ENCODE assay signal across 11 cellular contexts in the genomic region with DNA sequence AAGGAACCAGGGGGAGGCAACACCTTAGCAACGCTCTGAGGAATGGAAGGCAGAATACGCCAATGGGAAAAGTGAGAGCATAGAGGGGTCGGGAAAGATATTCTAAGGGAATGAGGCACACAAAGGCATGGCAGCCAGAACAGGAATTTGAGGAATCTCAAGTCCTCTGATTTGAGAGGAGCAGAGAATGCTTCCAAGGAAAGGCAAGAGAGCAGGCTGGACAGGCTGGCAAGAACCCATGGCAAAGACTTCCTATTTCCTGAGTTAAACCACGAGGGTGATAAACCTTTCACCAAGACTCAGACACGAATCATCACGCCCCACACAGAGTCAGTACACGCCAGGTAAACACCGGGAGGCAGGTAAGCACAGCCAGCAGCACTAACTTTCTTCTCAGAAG.
DNase-seq lines count a peak whose midpoint lies in the region; ATAC-seq, FAIRE-seq and TF ChIP-seq lines count a peak whose summit lies in the region.
"Had no signal": no experiment of that assay in that cellular context is flagged by ENCODE, and none has a peak within 500 bp of the region (broad histone marks: within the 10 kb centered on the region; RNA-seq: fewer than 3 reads in every experiment).

No MANE protein-coding gene starts in this region.

- in situ Hi-C loops in mammary epithelial cell (cut with MboI; ENCODE audit: low sequenced_read_pairs in 2 of 2) = no loop called here

- H3K4me3 ChIP-seq in mammary epithelial cell (replicated peaks in 1 of 3; ENCODE audit: insufficient read depth in 1 of 3, low read depth in 2 of 3, low read length in 3 of 3) (peak overlapping the region in 1 of 3 experiments; percentile 13), suprapubic skin (no peak overlapping the region)

- intact Hi-C loops in mammary epithelial cell (cut with micrococcal nuclease) = no loop called here

- no peak for ATAC-seq in HG02798 (IDR thresholded peaks at IDR 0.05; ENCODE audit: poor library complexity, unreplicated experiment)
- ATAC-seq: activated CD4-positive, CD25-positive, alpha-beta regulatory T cell treated with anti-CD3 and anti-CD28 coated beads, Interleukin-2, amount 50 U/mL, for 24 hours; stimulated activated naive B cell treated with anti-CD40 and anti-IgM and Interleukin-4, amounts not matched to agents 10 μg/mL and 1 μg/mL and 100 μg/mL, for 72 hours had no signal

- peak overlapping the region; percentile 57 for H3K4me2 ChIP-seq in mammary epithelial cell (ENCODE audit: insufficient read depth, low read depth, low read length)

- CTCF ChIA-PET in mammary epithelial cell (lab: Charles Lee; ENCODE audit: low non-redundant PET) = no interaction called here

- no peak for TF ChIP-seq EP300 in suprapubic skin (IDR thresholded peaks at IDR 0.05)

- H3K27me3 ChIP-seq in mammary epithelial cell (ENCODE audit: insufficient read depth, low read length) (no peaks in the 10 kb centered on the region), suprapubic skin (no peaks in the 10 kb centered on the region)

- H3K9me3 ChIP-seq in mammary epithelial cell (replicated peaks; ENCODE audit: insufficient read depth, low read length) (no peaks in the 10 kb centered on the region), suprapubic skin (no peaks in the 10 kb centered on the region)

- peak overlapping the region; percentile 17 for H3K9ac ChIP-seq in mammary epithelial cell (ENCODE audit: insufficient read depth, low read length)

- BruUV-seq in mammary epithelial cell (replicated peaks; lab: Mats Ljungman, UMichigan) = no TSS peak

- H3K36me3 ChIP-seq in mammary epithelial cell (ENCODE audit: insufficient read depth, low read length) (peaks cover 2% of the 10 kb centered on the region), suprapubic skin (no peaks in the 10 kb centered on the region)

- H3K27ac ChIP-seq in mammary epithelial cell (ENCODE audit: insufficient read depth, low read depth, low read length) (peak overlapping the region; percentile 71), suprapubic skin (no peak overlapping the region)

- TF ChIP-seq POLR2A in suprapubic skin (IDR thresholded peaks at IDR 0.05) = no peak

- H4K20me1 ChIP-seq in mammary epithelial cell (ENCODE audit: insufficient read depth, low read length) = no peaks in the 10 kb centered on the region

- H3K4me1 ChIP-seq in mammary epithelial cell (ENCODE audit: insufficient read depth, low read length) (peaks cover 67% of the 10 kb centered on the region), suprapubic skin (peaks cover 17% of the 10 kb centered on the region)

- DNase-seq in A172 (ENCODE audit: low spot score) (peak; percentile 49), HTR-8/SVneo (ENCODE audit: insufficient read length, low spot score) (peak; percentile 41), mammary epithelial cell (peak; percentile 76), kidney tubule cell (ENCODE audit: low spot score) (peak; percentile 83), GM19239 (ENCODE audit: insufficient read length, low spot score) (no peak), HuH-7 (ENCODE audit: low spot score) (no peak), suprapubic skin (ENCODE audit: low spot score in 2 of 2) (no peak)
- DNase-seq: activated effector memory CD4-positive, alpha-beta T cell treated with Interleukin-2 at 50 U/mL for 16 hours; stimulated activated naive B cell treated with anti-CD40 and anti-IgM and Interleukin-4, amounts not matched to agents 10 μg/mL and 1 μg/mL and 100 μg/mL, for 72 hours had no signal

- 17% methylated on average over 6 of the region's 8 CpGs for WGBS in mammary epithelial cell (ENCODE audit: low coverage, missing lambda C conversion rate)
- WGBS in suprapubic skin = 33% methylated on average over 8 of the region's 8 CpGs

- dilution Hi-C loops in mammary epithelial cell (cut with HindIII; ENCODE audit: low sequenced_read_pairs) = no loop called here

- TF ChIP-seq CTCF in mammary epithelial cell (conservative IDR thresholded peaks at IDR 0.05 in 1 of 2, IDR thresholded peaks at IDR 0.05 in 1 of 2; ENCODE audit: extremely low read depth in 1 of 2, insufficient read depth in 1 of 2, low read depth in 1 of 2, low read length in 2 of 2) = no peak
- no peak for TF ChIP-seq CTCF in suprapubic skin (IDR thresholded peaks at IDR 0.05)

- peak; percentile 40 for FAIRE-seq in HTR-8/SVneo (lab: Jason Lieb, UNC)
- FAIRE-seq in GM19239 (lab: Jason Lieb, UNC) = no peak

- peak overlapping the region; percentile 14 for H2AFZ ChIP-seq in mammary epithelial cell (ENCODE audit: low read depth, low read length)

- H3K79me2 ChIP-seq in mammary epithelial cell (ENCODE audit: insufficient read depth, low read length) = peaks cover 95% of the 10 kb centered on the region

Comparison
In these comparisons a context has a peak if more than half of its experiments do, and no peak if none do; other contexts are left out.
1. DNase-seq: peak in A172 (single experiment), HTR-8/SVneo (single experiment), mammary epithelial cell (single experiment) and kidney tubule cell (single experiment); none in GM19239 (single experiment), HuH-7 (single experiment) and suprapubic skin (0 of 2).